Comparison of ENCODE assay signal across 1 cellular context in the genomic region with DNA sequence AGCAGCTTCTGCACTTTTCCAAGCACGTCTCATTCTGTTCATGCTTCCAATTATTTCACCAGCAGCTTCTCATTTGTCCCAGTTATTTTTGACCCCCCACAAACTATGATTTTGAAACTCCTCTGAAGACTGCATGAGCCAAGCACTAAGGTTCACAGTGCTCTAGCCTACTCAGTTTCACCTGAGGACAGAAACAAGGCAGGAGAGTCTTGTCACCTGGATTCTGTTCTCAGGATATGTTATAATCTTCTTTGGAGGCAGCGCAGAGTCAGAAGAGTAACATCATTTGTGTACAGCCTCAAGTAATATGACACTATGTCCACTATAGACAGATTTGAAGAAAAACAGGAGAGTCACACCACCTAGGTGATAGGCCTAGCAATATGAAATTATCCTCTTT.
TF ChIP-seq lines count a peak whose summit lies in the region.

No MANE protein-coding gene starts in this region.

TF ChIP-seq in GM23338, 12 proteins besides CTCF, POLR2A, EP300 and RAD21 (continued from another document):
- TF ChIP-seq, protein P1, sequence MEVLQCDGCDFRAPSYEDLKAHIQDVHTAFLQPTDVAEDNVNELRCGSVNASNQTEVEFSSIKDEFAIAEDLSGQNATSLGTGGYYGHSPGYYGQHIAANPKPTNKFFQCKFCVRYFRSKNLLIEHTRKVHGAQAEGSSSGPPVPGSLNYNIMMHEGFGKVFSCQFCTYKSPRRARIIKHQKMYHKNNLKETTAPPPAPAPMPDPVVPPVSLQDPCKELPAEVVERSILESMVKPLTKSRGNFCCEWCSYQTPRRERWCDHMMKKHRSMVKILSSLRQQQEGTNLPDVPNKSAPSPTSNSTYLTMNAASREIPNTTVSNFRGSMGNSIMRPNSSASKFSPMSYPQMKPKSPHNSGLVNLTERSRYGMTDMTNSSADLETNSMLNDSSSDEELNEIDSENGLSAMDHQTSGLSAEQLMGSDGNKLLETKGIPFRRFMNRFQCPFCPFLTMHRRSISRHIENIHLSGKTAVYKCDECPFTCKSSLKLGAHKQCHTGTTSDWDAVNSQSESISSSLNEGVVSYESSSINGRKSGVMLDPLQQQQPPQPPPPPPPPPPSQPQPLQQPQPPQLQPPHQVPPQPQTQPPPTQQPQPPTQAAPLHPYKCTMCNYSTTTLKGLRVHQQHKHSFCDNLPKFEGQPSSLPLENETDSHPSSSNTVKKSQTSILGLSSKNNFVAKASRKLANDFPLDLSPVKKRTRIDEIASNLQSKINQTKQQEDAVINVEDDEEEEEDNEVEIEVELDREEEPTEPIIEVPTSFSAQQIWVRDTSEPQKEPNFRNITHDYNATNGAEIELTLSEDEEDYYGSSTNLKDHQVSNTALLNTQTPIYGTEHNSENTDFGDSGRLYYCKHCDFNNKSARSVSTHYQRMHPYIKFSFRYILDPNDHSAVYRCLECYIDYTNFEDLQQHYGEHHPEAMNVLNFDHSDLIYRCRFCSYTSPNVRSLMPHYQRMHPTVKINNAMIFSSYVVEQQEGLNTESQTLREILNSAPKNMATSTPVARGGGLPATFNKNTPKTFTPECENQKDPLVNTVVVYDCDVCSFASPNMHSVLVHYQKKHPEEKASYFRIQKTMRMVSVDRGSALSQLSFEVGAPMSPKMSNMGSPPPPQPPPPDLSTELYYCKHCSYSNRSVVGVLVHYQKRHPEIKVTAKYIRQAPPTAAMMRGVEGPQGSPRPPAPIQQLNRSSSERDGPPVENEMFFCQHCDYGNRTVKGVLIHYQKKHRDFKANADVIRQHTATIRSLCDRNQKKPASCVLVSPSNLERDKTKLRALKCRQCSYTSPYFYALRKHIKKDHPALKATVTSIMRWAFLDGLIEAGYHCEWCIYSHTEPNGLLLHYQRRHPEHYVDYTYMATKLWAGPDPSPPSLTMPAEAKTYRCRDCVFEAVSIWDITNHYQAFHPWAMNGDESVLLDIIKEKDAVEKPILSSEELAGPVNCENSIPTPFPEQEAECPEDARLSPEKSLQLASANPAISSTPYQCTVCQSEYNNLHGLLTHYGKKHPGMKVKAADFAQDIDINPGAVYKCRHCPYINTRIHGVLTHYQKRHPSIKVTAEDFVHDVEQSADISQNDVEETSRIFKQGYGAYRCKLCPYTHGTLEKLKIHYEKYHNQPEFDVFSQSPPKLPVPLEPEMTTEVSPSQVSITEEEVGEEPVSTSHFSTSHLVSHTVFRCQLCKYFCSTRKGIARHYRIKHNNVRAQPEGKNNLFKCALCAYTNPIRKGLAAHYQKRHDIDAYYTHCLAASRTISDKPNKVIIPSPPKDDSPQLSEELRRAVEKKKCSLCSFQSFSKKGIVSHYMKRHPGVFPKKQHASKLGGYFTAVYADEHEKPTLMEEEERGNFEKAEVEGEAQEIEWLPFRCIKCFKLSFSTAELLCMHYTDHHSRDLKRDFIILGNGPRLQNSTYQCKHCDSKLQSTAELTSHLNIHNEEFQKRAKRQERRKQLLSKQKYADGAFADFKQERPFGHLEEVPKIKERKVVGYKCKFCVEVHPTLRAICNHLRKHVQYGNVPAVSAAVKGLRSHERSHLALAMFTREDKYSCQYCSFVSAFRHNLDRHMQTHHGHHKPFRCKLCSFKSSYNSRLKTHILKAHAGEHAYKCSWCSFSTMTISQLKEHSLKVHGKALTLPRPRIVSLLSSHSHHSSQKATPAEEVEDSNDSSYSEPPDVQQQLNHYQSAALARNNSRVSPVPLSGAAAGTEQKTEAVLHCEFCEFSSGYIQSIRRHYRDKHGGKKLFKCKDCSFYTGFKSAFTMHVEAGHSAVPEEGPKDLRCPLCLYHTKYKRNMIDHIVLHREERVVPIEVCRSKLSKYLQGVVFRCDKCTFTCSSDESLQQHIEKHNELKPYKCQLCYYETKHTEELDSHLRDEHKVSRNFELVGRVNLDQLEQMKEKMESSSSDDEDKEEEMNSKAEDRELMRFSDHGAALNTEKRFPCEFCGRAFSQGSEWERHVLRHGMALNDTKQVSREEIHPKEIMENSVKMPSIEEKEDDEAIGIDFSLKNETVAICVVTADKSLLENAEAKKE (CRISPR knock-in tag; IDR thresholded peaks at IDR 0.05): no peak
- TF ChIP-seq, protein P2, sequence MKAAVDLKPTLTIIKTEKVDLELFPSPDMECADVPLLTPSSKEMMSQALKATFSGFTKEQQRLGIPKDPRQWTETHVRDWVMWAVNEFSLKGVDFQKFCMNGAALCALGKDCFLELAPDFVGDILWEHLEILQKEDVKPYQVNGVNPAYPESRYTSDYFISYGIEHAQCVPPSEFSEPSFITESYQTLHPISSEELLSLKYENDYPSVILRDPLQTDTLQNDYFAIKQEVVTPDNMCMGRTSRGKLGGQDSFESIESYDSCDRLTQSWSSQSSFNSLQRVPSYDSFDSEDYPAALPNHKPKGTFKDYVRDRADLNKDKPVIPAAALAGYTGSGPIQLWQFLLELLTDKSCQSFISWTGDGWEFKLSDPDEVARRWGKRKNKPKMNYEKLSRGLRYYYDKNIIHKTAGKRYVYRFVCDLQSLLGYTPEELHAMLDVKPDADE (IDR thresholded peaks at IDR 0.05): no peak
- no peak for TF ChIP-seq JUNB (IDR thresholded peaks at IDR 0.05; ENCODE audit: unreplicated experiment)
